ENCODE assay signal across 27 cellular contexts in genomic region chr7:113968713-113969112, GRCh38. TPM values are rescaled to one million over a fixed set of nuclear protein-coding genes. Genes with fewer than 3 reads are reported as not detected.
"Had no signal": no experiment of that assay in that cellular context is flagged by ENCODE, and none has a peak within 500 bp of the region (broad histone marks: within the 10 kb centered on the region; RNA-seq: fewer than 3 reads in every experiment).

No MANE protein-coding gene starts in this region.

- H3K27ac Mint-ChIP-seq: activated naive CD8-positive, alpha-beta T cell treated with anti-CD3 and anti-CD28 coated beads for 36 hours; activated T-helper 2 cell treated with anti-CD3 and anti-CD28 coated beads, Interferon-gamma antibody, Interleukin-2, Interleukin-4, amounts not matched to agents 10 μg/mL and 5 μg/mL and 100 μg/mL, durations not matched to agents 14 hours and 24 hours and 36 hours; natural killer cell treated with Interleukin-12 subunit alpha and Interleukin-12 subunit beta and Interleukin-15 and Interleukin-18, amount 100 ng/mL, for 72 hours; type B pancreatic cell had no signal

- H3K36me3 Mint-ChIP-seq: activated naive CD8-positive, alpha-beta T cell treated with anti-CD3 and anti-CD28 coated beads for 36 hours; natural killer cell treated with Interleukin-12 subunit alpha and Interleukin-12 subunit beta and Interleukin-15 and Interleukin-18, amount 100 ng/mL, for 72 hours; type B pancreatic cell had no signal

- H3K36me3 ChIP-seq: left ventricle myocardium inferior, pancreas, right atrium auricular region, spleen, thoracic aorta had no signal

- H3K4me1 ChIP-seq: left ventricle myocardium inferior, pancreas, psoas muscle, right atrium auricular region, spleen had no signal

- H3K27me3 ChIP-seq: pancreas, right atrium auricular region, spleen had no signal

- H3K4me3 Mint-ChIP-seq: activated naive CD8-positive, alpha-beta T cell treated with anti-CD3 and anti-CD28 coated beads for 36 hours; activated T-cell treated with anti-CD3 and anti-CD28 coated beads, Interleukin-2, amount 50 U/mL, for 4 hours; central memory CD8-positive, alpha-beta T cell; natural killer cell treated with Interleukin-12 subunit alpha and Interleukin-12 subunit beta and Interleukin-15 and Interleukin-18, amount 100 ng/mL, for 72 hours; type B pancreatic cell had no signal

- H3K4me1 Mint-ChIP-seq: activated naive CD8-positive, alpha-beta T cell treated with anti-CD3 and anti-CD28 coated beads for 36 hours; central memory CD8-positive, alpha-beta T cell had no signal

- H3K27ac ChIP-seq: left ventricle myocardium inferior, pancreas, psoas muscle, right atrium auricular region, spleen, thoracic aorta had no signal

- H3K4me3 ChIP-seq: left ventricle myocardium inferior, pancreas, psoas muscle, right atrium auricular region, spleen, thoracic aorta had no signal

- H3K9me3 Mint-ChIP-seq: activated naive CD8-positive, alpha-beta T cell treated with anti-CD3 and anti-CD28 coated beads for 36 hours; activated T-cell treated with anti-CD3 and anti-CD28 coated beads, Interleukin-2, amount 50 U/mL, for 4 hours; activated T-helper 2 cell treated with anti-CD3 and anti-CD28 coated beads, Interferon-gamma antibody, Interleukin-2, Interleukin-4, amounts not matched to agents 10 μg/mL and 5 μg/mL and 100 μg/mL, durations not matched to agents 14 hours and 24 hours and 36 hours; type B pancreatic cell had no signal

- H3K9me3 ChIP-seq: left ventricle myocardium inferior, pancreas, psoas muscle, right atrium auricular region, spleen, thoracic aorta had no signal

- H3K27me3 Mint-ChIP-seq: activated naive CD8-positive, alpha-beta T cell treated with anti-CD3 and anti-CD28 coated beads for 36 hours; central memory CD8-positive, alpha-beta T cell; natural killer cell treated with Interleukin-12 subunit alpha and Interleukin-12 subunit beta and Interleukin-15 and Interleukin-18, amount 100 ng/mL, for 72 hours; type B pancreatic cell had no signal

- DNase-seq: activated CD4-positive, alpha-beta T cell treated with anti-CD3 and anti-CD28 coated beads for 4 hours; activated CD4-positive, alpha-beta T cell treated with anti-CD3 and anti-CD28 coated beads, Interleukin-2, amount 50 U/mL, for 48 hours; activated CD4-positive, CD25-positive, alpha-beta regulatory T cell; activated CD8-positive, alpha-beta memory T cell treated with anti-CD3 and anti-CD28 coated beads, Interleukin-2, amount 50 U/mL, for 48 hours; activated naive CD4-positive, alpha-beta T cell; activated naive CD8-positive, alpha-beta T cell treated with anti-CD3 and anti-CD28 coated beads for 36 hours; activated T-cell treated with anti-CD3 and anti-CD28 coated beads, Interleukin-2, amount 50 U/mL, for 4 hours; effector memory CD4-positive, alpha-beta T cell; foreskin melanocyte; left ventricle myocardium inferior; mammary epithelial cell; midbrain; pancreas; psoas muscle; spleen; stimulated activated CD4-positive, alpha-beta T cell treated with anti-CD3 and anti-CD28 coated beads, Interleukin-4, amount 100 ng/mL, for 1 hour; stimulated activated naive CD4-positive, alpha-beta T cell treated with Interleukin-2 at 50 U/mL for 16 hours had no signal

RNA-seq across cellular contexts. Expression of gene PPP1R3A, which starts 49.9 kb away (rescaled TPM):
- total RNA-seq: activated CD8-positive, alpha-beta memory T cell treated with anti-CD3 and anti-CD28 coated beads for 36 hours; activated naive CD8-positive, alpha-beta T cell treated with anti-CD3 and anti-CD28 coated beads for 36 hours; activated T-cell treated with anti-CD3 and anti-CD28 coated beads, Interleukin-2, amount 50 U/mL, for 4 hours; activated T-helper 2 cell treated with anti-CD3 and anti-CD28 coated beads, Interferon-gamma antibody, Interleukin-2, Interleukin-4, amounts not matched to agents 10 μg/mL and 5 μg/mL and 100 μg/mL, durations not matched to agents 14 hours and 24 hours and 36 hours; astrocyte; dermis microvascular lymphatic vessel endothelial cell; esophagus mucosa; mammary epithelial cell; natural killer cell treated with Interleukin-12 subunit alpha and Interleukin-12 subunit beta and Interleukin-15 and Interleukin-18, amount 100 ng/mL, for 72 hours; spleen had no signal
- polyA plus RNA-seq: mammary epithelial cell, pancreas, spleen had no signal
